21 cellular contexts compared by ENCODE assay signal in genomic region chr12:11880424-11880823, GRCh38.
"Had no signal": no experiment of that assay in that cellular context is flagged by ENCODE, and none has a peak within 500 bp of the region (broad histone marks: within the 10 kb centered on the region; RNA-seq: fewer than 3 reads in every experiment).

No MANE protein-coding gene starts in this region.

- H3K27ac Mint-ChIP-seq: activated CD8-positive, alpha-beta T cell treated with anti-CD3 and anti-CD28 coated beads for 36 hours; activated naive CD4-positive, alpha-beta T cell treated with anti-CD3 and anti-CD28 coated beads for 36 hours; brain; memory B cell; stimulated activated memory B cell treated with anti-CD40 and anti-IgM and Interleukin-4, amounts not matched to agents 10 μg/mL and 1 μg/mL and 100 μg/mL, for 72 hours had no signal

- H3K27me3 ChIP-seq: hepatocyte, neural progenitor cell, testis had no signal

- H3K9me3 ChIP-seq: mucosa of descending colon, psoas muscle, testis had no signal

- H2AFZ ChIP-seq: hepatocyte, neural progenitor cell had no signal

- H3K4me3 Mint-ChIP-seq: activated CD8-positive, alpha-beta T cell treated with anti-CD3 and anti-CD28 coated beads for 36 hours; activated naive CD4-positive, alpha-beta T cell treated with anti-CD3 and anti-CD28 coated beads for 36 hours; activated T-cell treated with anti-CD3 and anti-CD28 coated beads, Interleukin-2, amount 50 U/mL, for 4 hours; brain; memory B cell; naive thymus-derived CD4-positive, alpha-beta T cell; neural progenitor cell; stimulated activated memory B cell treated with anti-CD40 and anti-IgM and Interleukin-4, amounts not matched to agents 10 μg/mL and 1 μg/mL and 100 μg/mL, for 72 hours had no signal

- DNase-seq: activated CD4-positive, alpha-beta T cell treated with anti-CD3 and anti-CD28 coated beads for 48 hours; activated CD4-positive, CD25-positive, alpha-beta regulatory T cell; activated CD8-positive, alpha-beta T cell treated with anti-CD3 and anti-CD28 coated beads for 36 hours; activated naive CD4-positive, alpha-beta T cell treated with anti-CD3 and anti-CD28 coated beads for 36 hours; activated T-cell treated with anti-CD3 and anti-CD28 coated beads, Interleukin-2, amount 50 U/mL, for 4 hours; central memory CD4-positive, alpha-beta T cell; effector CD4-positive, alpha-beta T cell; mucosa of descending colon; naive thymus-derived CD4-positive, alpha-beta T cell; psoas muscle; right cardiac atrium; small intestine; stimulated activated CD4-positive, alpha-beta T cell treated with anti-CD3 and anti-CD28 coated beads, Interleukin-4, amount 100 ng/mL, for 4 hours; T1000; testis had no signal

- H3K9me3 Mint-ChIP-seq: activated CD8-positive, alpha-beta T cell treated with anti-CD3 and anti-CD28 coated beads for 36 hours; activated naive CD4-positive, alpha-beta T cell treated with anti-CD3 and anti-CD28 coated beads for 36 hours; activated T-cell treated with anti-CD3 and anti-CD28 coated beads, Interleukin-2, amount 50 U/mL, for 4 hours; brain; memory B cell; naive thymus-derived CD4-positive, alpha-beta T cell; neural progenitor cell; stimulated activated memory B cell treated with anti-CD40 and anti-IgM and Interleukin-4, amounts not matched to agents 10 μg/mL and 1 μg/mL and 100 μg/mL, for 72 hours had no signal

- H3K9ac ChIP-seq: neural progenitor cell had no signal

- H3K27ac ChIP-seq: coronary artery, hepatocyte, neural progenitor cell, psoas muscle, testis had no signal

- ATAC-seq: activated CD8-positive, alpha-beta T cell treated with anti-CD3 and anti-CD28 coated beads for 36 hours; activated T-cell treated with anti-CD3 and anti-CD28 coated beads, Interleukin-2, amount 50 U/mL, for 4 hours; mucosa of descending colon; naive thymus-derived CD4-positive, alpha-beta T cell; psoas muscle; right cardiac atrium; stimulated activated memory B cell treated with anti-CD40 and anti-IgM and Interleukin-4, amounts not matched to agents 10 μg/mL and 1 μg/mL and 100 μg/mL, for 72 hours had no signal

- H3K27me3 Mint-ChIP-seq: activated CD8-positive, alpha-beta T cell treated with anti-CD3 and anti-CD28 coated beads for 36 hours; brain; memory B cell; naive thymus-derived CD4-positive, alpha-beta T cell; stimulated activated memory B cell treated with anti-CD40 and anti-IgM and Interleukin-4, amounts not matched to agents 10 μg/mL and 1 μg/mL and 100 μg/mL, for 72 hours had no signal

- H3K4me2 ChIP-seq: hepatocyte, neural progenitor cell had no signal

- H3K4me3 ChIP-seq: coronary artery, hepatocyte, mucosa of descending colon, neural progenitor cell, psoas muscle, testis had no signal

- H3K36me3 ChIP-seq: neural progenitor cell had no signal
